ENCODE assay signal across 8 cellular contexts in the genomic region with DNA sequence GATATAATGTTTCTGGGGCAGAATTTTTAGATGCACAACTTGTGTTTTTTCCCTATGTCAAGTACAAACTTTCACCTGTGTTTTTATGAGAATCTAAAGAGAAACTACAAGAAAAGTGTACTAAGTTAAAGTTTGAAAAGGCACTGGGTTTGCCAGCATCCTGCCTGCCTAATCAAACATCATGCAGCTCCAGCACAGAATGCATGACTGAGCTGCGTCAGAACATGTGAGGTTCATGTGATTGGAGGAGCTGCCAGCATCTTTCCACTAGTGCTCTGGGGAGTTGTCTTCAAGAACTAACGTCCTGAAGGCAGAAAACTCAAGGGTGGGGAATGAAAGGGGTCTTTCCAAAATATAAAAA. TPM values are rescaled to one million over a fixed set of nuclear protein-coding genes. Genes with fewer than 3 reads are reported as not detected.
DNase-seq lines count a peak whose midpoint lies in the region; ATAC-seq and TF ChIP-seq lines count a peak whose summit lies in the region.

No MANE protein-coding gene starts in this region.

- H3K9me3 ChIP-seq in SU-DHL-6 (ENCODE audit: insufficient read depth, low read length) = no peaks in the 10 kb centered on the region

- no peak overlapping the region for H3K9ac ChIP-seq in SU-DHL-6 (ENCODE audit: low read length)

- H3F3A ChIP-seq in SU-DHL-6 (ENCODE audit: insufficient read depth) = 0 out of 2 replicates have a peak, but pooled peaks cover 3% of the 10 kb centered on the region

- ATAC-seq in GM18868 (IDR thresholded peaks at IDR 0.05; ENCODE audit: unreplicated experiment) (peak; percentile 60), HG02763 (IDR thresholded peaks at IDR 0.05; ENCODE audit: unreplicated experiment) (peak; percentile 49)

- no peaks in the 10 kb centered on the region for H3K27me3 ChIP-seq in SU-DHL-6 (ENCODE audit: low read length)

- no peak overlapping the region for H3K4me3 ChIP-seq in SU-DHL-6 (ENCODE audit: insufficient read depth, low read length, poor library complexity, severe bottlenecking)
- no peak overlapping the region for H3K4me3 ChIP-seq in fibroblast of mammary gland (ENCODE audit: control insufficient read depth, low read depth, low read length)

- no peak overlapping the region for H2AFZ ChIP-seq in SU-DHL-6 (ENCODE audit: low read depth, low read length, severe bottlenecking)

- no peak overlapping the region; the same call in 1 of the 2 replicates for H3K27ac ChIP-seq in SU-DHL-6 (ENCODE audit: low read depth, low read length)

- no peak for TF ChIP-seq POLR2A in erythroblast (IDR thresholded peaks at IDR 0.05; ENCODE audit: low read length)

- no peaks in the 10 kb centered on the region for H3K9me2 ChIP-seq in SU-DHL-6 (replicated peaks; ENCODE audit: insufficient read depth, low read length)

- no peaks in the 10 kb centered on the region for H3K79me2 ChIP-seq in SU-DHL-6 (ENCODE audit: insufficient read depth, low read length)

- no peaks in the 10 kb centered on the region for H4K20me1 ChIP-seq in SU-DHL-6 (ENCODE audit: low read depth, low read length)

- no peak for TF ChIP-seq CTCF in SU-DHL-6 (IDR thresholded peaks at IDR 0.05; ENCODE audit: insufficient read depth, low read length, poor library complexity, severe bottlenecking)
- TF ChIP-seq CTCF in fibroblast of mammary gland (conservative IDR thresholded peaks at IDR 0.05; ENCODE audit: control insufficient read depth, insufficient read depth, low read depth, low read length) = no peak

- H3K4me2 ChIP-seq in SU-DHL-6 (ENCODE audit: low read depth, low read length, poor library complexity, severe bottlenecking) = peak overlapping the region; percentile 13

- no peaks in the 10 kb centered on the region for H3K36me3 ChIP-seq in SU-DHL-6 (ENCODE audit: low read length)

- DNase-seq in fibroblast of mammary gland (ENCODE audit: low read depth) (peak; percentile 81), NCI-H1930 (lab: John Stamatoyannopoulos, UW) (no peak), HT-29 (ENCODE audit: low spot score) (no peak), erythroblast (lab: John Stamatoyannopoulos, UW) (no peak)
- peak; percentile 43 for DNase-seq in stimulated activated CD8-positive, alpha-beta memory T cell treated with anti-CD3 and anti-CD28 coated beads, Interleukin-4, amount 100 ng/mL, for 48 hours

RNA-seq across cellular contexts. Expression of gene RIC1, which starts 46.1 kb away (rescaled TPM):
- total RNA-seq in HT-29 (2014; rRNA removed; shearing (Covaris generic)) = 8.9 and 11.6 TPM in 2 replicates

Comparison
In these comparisons a context has a peak if more than half of its experiments do, and no peak if none do; other contexts are left out.
1. DNase-seq: peak in fibroblast of mammary gland (single experiment) and stimulated activated CD8-positive, alpha-beta memory T cell treated with anti-CD3 and anti-CD28 coated beads, Interleukin-4, amount 100 ng/mL, for 48 hours (single experiment); none in NCI-H1930 (0 of 2), HT-29 (single experiment) and erythroblast (0 of 2).